8 cellular contexts compared by ENCODE assay signal in the genomic region with DNA sequence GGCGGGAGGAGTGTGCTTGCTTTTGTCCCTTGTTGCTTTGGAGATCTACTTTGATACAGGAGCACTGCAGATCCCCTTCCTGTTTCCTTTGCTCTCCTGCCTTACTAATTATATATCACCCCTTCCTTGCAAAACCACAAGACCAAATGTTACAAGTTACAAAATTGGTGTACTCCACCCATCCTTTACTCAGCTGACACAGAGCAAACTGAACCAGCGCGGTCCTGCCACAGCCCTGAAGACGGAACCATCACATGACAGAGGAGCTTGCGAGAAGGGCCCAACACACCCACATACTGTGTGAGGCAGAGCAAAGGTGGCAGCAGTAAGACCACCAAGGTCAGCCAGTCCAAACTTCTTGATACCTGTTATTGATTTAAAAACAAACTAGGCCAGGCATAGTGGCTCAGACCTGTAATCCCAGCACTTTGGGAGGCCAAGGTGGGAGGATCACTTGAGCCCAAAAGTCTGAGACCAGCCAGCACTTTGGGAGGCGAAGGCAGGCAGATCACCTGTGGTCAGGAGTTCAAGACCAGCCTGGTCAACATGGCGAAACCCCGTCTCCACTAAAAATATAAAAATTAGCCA. TPM values are rescaled to one million over a fixed set of nuclear protein-coding genes. Genes with fewer than 3 reads are reported as not detected.
DNase-seq lines count a peak whose midpoint lies in the region; ATAC-seq, FAIRE-seq and TF ChIP-seq lines count a peak whose summit lies in the region.

No MANE protein-coding gene starts in this region.

- H3K27ac ChIP-seq in colonic mucosa (peak overlapping the region; percentile 80), upper lobe of left lung (peak overlapping the region; percentile 74 to 88 (median 84))

- H3K4me1 ChIP-seq in colonic mucosa (peaks cover 4% of the 10 kb centered on the region), upper lobe of left lung (peaks cover 44 to 80% (median 56%) of the 10 kb centered on the region in 4 donors)

- peak in 1 of 4 donors; percentile 67 for TF ChIP-seq POLR2A in upper lobe of left lung (IDR thresholded peaks at IDR 0.05)

- H3K4me3 ChIP-seq in colonic mucosa (no peak overlapping the region), upper lobe of left lung (no peak overlapping the region)

- TF ChIP-seq CTCF in colonic mucosa (IDR thresholded peaks at IDR 0.05) (no peak), upper lobe of left lung (IDR thresholded peaks at IDR 0.05) (no peak), D721Med (IDR thresholded peaks at IDR 0.05; ENCODE audit: insufficient read depth, missing control alignments) (no peak)

- DNase-seq in GM03348 (ENCODE audit: low spot score) = peak; percentile 54
- DNase-seq in colonic mucosa = peak; percentile 71
- peak; percentile 48 to 91 (median 80) for DNase-seq in naive thymus-derived CD8-positive, alpha-beta T cell
- DNase-seq in upper lobe of left lung = peak in 1 of 2 donors; percentile 88
- no peak for DNase-seq in D721Med (ENCODE audit: insufficient read length, low spot score)

- H3K4me3 Mint-ChIP-seq in naive thymus-derived CD8-positive, alpha-beta T cell = peak overlapping the region; percentile 75 to 91 (median 84)

- peaks cover 0 to 9% (median 3%) of the 10 kb centered on the region in 3 donors for H3K36me3 Mint-ChIP-seq in naive thymus-derived CD8-positive, alpha-beta T cell

- no peak for TF ChIP-seq EP300 in upper lobe of left lung (IDR thresholded peaks at IDR 0.05)

- H3K9me3 ChIP-seq in colonic mucosa (no peaks in the 10 kb centered on the region), upper lobe of left lung (no peaks in the 10 kb centered on the region)

- intact Hi-C loops in colonic mucosa (cut with DNase I) = no loop called here

- WGBS in upper lobe of left lung, 2 donors = 46 to 57% methylated on average over 8 of the region's 8 CpGs

- POLR2A ChIA-PET in naive thymus-derived CD8-positive, alpha-beta T cell (lab: Charles Lee) = interaction anchor here (1.0 to 3.3 kb wide), 23 partner anchors 9 to 54 kb away, joined by 3 to 54 read pairs (median 8); partner anchors contain the start of gene CYTH1

- FAIRE-seq in D721Med (lab: Jason Lieb, UNC) = no peak

- H3K27ac Mint-ChIP-seq in naive thymus-derived CD8-positive, alpha-beta T cell = peak overlapping the region; percentile 92 to 99 (median 96)

- H3K4me1 Mint-ChIP-seq in naive thymus-derived CD8-positive, alpha-beta T cell = peaks cover 48 to 97% (median 95%) of the 10 kb centered on the region in 4 donors

- no peak overlapping the region for H3K9ac ChIP-seq in colonic mucosa (ENCODE audit: low read depth in 2 of 2, low read length in 2 of 2)

- no peaks in the 10 kb centered on the region for H3K36me3 ChIP-seq in colonic mucosa
- H3K36me3 ChIP-seq in upper lobe of left lung = no peaks in the 10 kb centered on the region

- no peaks in the 10 kb centered on the region for H3K9me3 Mint-ChIP-seq in naive thymus-derived CD8-positive, alpha-beta T cell

- H3K27me3 ChIP-seq in colonic mucosa (no peaks in the 10 kb centered on the region), upper lobe of left lung (no peaks in the 10 kb centered on the region)

- ATAC-seq in HG03439 (IDR thresholded peaks at IDR 0.05; ENCODE audit: unreplicated experiment) (peak; percentile 41), upper lobe of left lung (ENCODE audit: low FRiP score in 2 of 2) (peak; percentile 90 to 91), HG03135 (IDR thresholded peaks at IDR 0.05; ENCODE audit: unreplicated experiment) (no peak)
- peak; percentile 85 to 86 for ATAC-seq in activated CD4-positive, CD25-positive, alpha-beta regulatory T cell treated with anti-CD3 and anti-CD28 coated beads, Interleukin-2, amount 50 U/mL, for 24 hours
- peak; percentile 79 to 90 for ATAC-seq in naive thymus-derived CD8-positive, alpha-beta T cell

- no peaks in the 10 kb centered on the region for H3K27me3 Mint-ChIP-seq in naive thymus-derived CD8-positive, alpha-beta T cell

RNA-seq across cellular contexts. Expression of gene CYTH1, which starts 33.2 kb away (rescaled TPM):
- total RNA-seq in colonic mucosa (10 to 100 TPM; 54.6 to 68.9 TPM), upper lobe of left lung (100 to 1,000 TPM; 113 to 295 (median 121) TPM)
- 100 to 1,000 TPM; 415 to 423 TPM for total RNA-seq in naive thymus-derived CD8-positive, alpha-beta T cell
- 100 to 1,000 TPM; 220 to 320 (median 243) TPM for polyA plus RNA-seq in naive thymus-derived CD8-positive, alpha-beta T cell
